ENCODE assay signal across 11 cellular contexts in the genomic region with DNA sequence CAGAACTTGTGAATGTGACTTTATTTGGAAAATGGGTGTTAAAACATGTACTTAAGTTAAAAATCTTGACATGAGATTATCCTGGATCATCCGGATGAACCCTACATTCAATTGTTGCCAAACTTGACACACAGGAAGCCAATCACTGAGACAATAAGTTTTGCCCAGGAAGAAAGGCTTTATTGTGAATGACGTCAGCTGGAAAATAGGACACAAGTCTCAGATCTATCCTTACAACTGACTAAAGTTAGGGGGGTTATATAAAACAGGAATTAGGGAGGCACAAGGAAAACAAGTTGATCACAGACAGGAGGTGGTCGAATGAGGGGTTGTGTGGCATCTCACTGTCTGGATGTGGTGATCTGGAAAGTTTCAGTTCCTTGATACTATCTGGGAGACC.
"Had no signal": no experiment of that assay in that cellular context is flagged by ENCODE, and none has a peak within 500 bp of the region (broad histone marks: within the 10 kb centered on the region; RNA-seq: fewer than 3 reads in every experiment).

No MANE protein-coding gene starts in this region.

- H3K9ac ChIP-seq: GM23248 had no signal

- FAIRE-seq: H1, H54 had no signal

- H3K4me3 Mint-ChIP-seq: GM23338, H9, HFFc6 had no signal

- H3K27ac ChIP-seq: GM23248 had no signal

- DNase-seq: GM23248, GOT3, H7, H9, HCEC 1CT, HFFc6 had no signal

- H3K27ac Mint-ChIP-seq: GM23338, H9, HFFc6 had no signal

- ATAC-seq: GM23338, HCT116 had no signal

- H3K4me3 ChIP-seq: GM23248, GM23338, HAP-1 had no signal

- H2AFZ ChIP-seq: GM23248, GM23338 had no signal

- H3K4me1 ChIP-seq: HAP-1 had no signal

- H3K4me2 ChIP-seq: GM23338 had no signal

- H3K36me3 ChIP-seq: HAP-1 had no signal

- H3K9me3 ChIP-seq: HAP-1 had no signal
